ENCODE assay signal across 9 cellular contexts in genomic region chr1:12614402-12615165, GRCh38. TPM values are rescaled to one million over a fixed set of nuclear protein-coding genes. Genes with fewer than 3 reads are reported as not detected.
DNase-seq lines count a peak whose midpoint lies in the region; ATAC-seq, FAIRE-seq and TF ChIP-seq lines count a peak whose summit lies in the region.
"Had no signal": no experiment of that assay in that cellular context is flagged by ENCODE, and none has a peak within 500 bp of the region (broad histone marks: within the 10 kb centered on the region; RNA-seq: fewer than 3 reads in every experiment).

No MANE protein-coding gene starts in this region.

- WGBS in upper lobe of left lung, 2 donors, result 77 to 79% methylated on average over 7 of the region's 7 CpGs

- H3K27me3 Mint-ChIP-seq in activated naive CD4-positive, alpha-beta T cell treated with anti-CD3 and anti-CD28 coated beads, Interleukin-2, amount 50 U/mL, for 24 hours, result no peaks in the 10 kb centered on the region

- TF ChIP-seq POLR2A in upper lobe of left lung (IDR thresholded peaks at IDR 0.05), result no peak

- no peak for TF ChIP-seq EP300 in upper lobe of left lung (IDR thresholded peaks at IDR 0.05)

- peaks cover 4% of the 10 kb centered on the region for H3K36me3 ChIP-seq in bronchial epithelial cell (ENCODE audit: control insufficient read depth, insufficient read depth, low read length)
- peaks cover 14 to 22% of the 10 kb centered on the region in 2 donors for H3K36me3 ChIP-seq in mucosa of rectum (ENCODE audit: control insufficient read depth in 2 of 2, insufficient read depth in 2 of 2, low read length in 2 of 2)
- peaks cover 0 to 17% (median 10%) of the 10 kb centered on the region in 4 donors for H3K36me3 ChIP-seq in upper lobe of left lung

- peak overlapping the region; percentile 76 for H3K4me3 ChIP-seq in bronchial epithelial cell (ENCODE audit: low read depth, low read length)
- H3K4me3 ChIP-seq in mucosa of rectum (ENCODE audit: low read length in 2 of 2), result peak overlapping the region; percentile 88 to 89
- H3K4me3 ChIP-seq in upper lobe of left lung, result peak overlapping the region in 3 of 4 donors; percentile 74 to 79 (median 75)

- TF ChIP-seq CTCF in bronchial epithelial cell (IDR thresholded peaks at IDR 0.05; ENCODE audit: insufficient read depth, low read length, severe bottlenecking) (no peak), upper lobe of left lung (IDR thresholded peaks at IDR 0.05) (no peak)

- peaks cover 24 to 33% of the 10 kb centered on the region in 2 donors for H3K4me1 ChIP-seq in mucosa of rectum (ENCODE audit: control insufficient read depth in 2 of 2, insufficient read depth in 2 of 2, low read length in 2 of 2)
- peaks cover 29 to 53% (median 41%) of the 10 kb centered on the region in 4 donors for H3K4me1 ChIP-seq in upper lobe of left lung

- no peaks in the 10 kb centered on the region for H3K27me3 ChIP-seq in bronchial epithelial cell (ENCODE audit: control insufficient read depth, insufficient read depth, low read length)
- no peaks in the 10 kb centered on the region for H3K27me3 ChIP-seq in mucosa of rectum (ENCODE audit: control insufficient read depth in 2 of 2, insufficient read depth in 2 of 2, low read length in 2 of 2)
- H3K27me3 ChIP-seq in upper lobe of left lung, result no peaks in the 10 kb centered on the region

- no peak for DNase-seq in activated naive CD4-positive, alpha-beta T cell treated with Interleukin-2 at 50 U/mL for 16 hours
- DNase-seq in bronchial epithelial cell (ENCODE audit: low read depth) (no peak), upper lobe of left lung (no peak)
- DNase-seq in stimulated activated naive CD4-positive, alpha-beta T cell (lab: John Stamatoyannopoulos, UW), result no peak
- no peak for DNase-seq in stimulated activated CD4-positive, alpha-beta T cell treated with anti-CD3 and anti-CD28 coated beads, Interleukin-4, amount 100 ng/mL, for 4 hours

- FAIRE-seq in bronchial epithelial cell (lab: Jason Lieb, UNC), result no peak

- peak overlapping the region; percentile 98 for H3K4me3 Mint-ChIP-seq in activated naive CD4-positive, alpha-beta T cell treated with anti-CD3 and anti-CD28 coated beads, Interleukin-2, amount 50 U/mL, for 24 hours

- no peak overlapping the region for H3K27ac Mint-ChIP-seq in activated naive CD4-positive, alpha-beta T cell treated with anti-CD3 and anti-CD28 coated beads, Interleukin-2, amount 50 U/mL, for 24 hours

- ATAC-seq in upper lobe of left lung (ENCODE audit: low FRiP score in 2 of 2) (no peak), GM18873 (IDR thresholded peaks at IDR 0.05; ENCODE audit: low FRiP score, unreplicated experiment) (no peak)

- peak overlapping the region; percentile 96 to 99 for H3K27ac ChIP-seq in mucosa of rectum (ENCODE audit: low read depth in 2 of 2, low read length in 2 of 2)
- H3K27ac ChIP-seq in upper lobe of left lung, result peak overlapping the region; percentile 86 to 99 (median 92)

- H3K4me1 Mint-ChIP-seq in activated naive CD4-positive, alpha-beta T cell treated with anti-CD3 and anti-CD28 coated beads, Interleukin-2, amount 50 U/mL, for 24 hours, result peaks cover 75% of the 10 kb centered on the region

- no peaks in the 10 kb centered on the region for H3K9me3 Mint-ChIP-seq in activated naive CD4-positive, alpha-beta T cell treated with anti-CD3 and anti-CD28 coated beads, Interleukin-2, amount 50 U/mL, for 24 hours

- peak overlapping the region in 1 of 2 donors; percentile 93 for H3K9ac ChIP-seq in mucosa of rectum (ENCODE audit: low read depth in 1 of 2, low read length in 2 of 2)

- H3K9me3 ChIP-seq in mucosa of rectum (ENCODE audit: control insufficient read depth in 2 of 2, low read length in 2 of 2), result no peaks in the 10 kb centered on the region
- no peaks in the 10 kb centered on the region for H3K9me3 ChIP-seq in upper lobe of left lung

- peaks cover 19% of the 10 kb centered on the region for H3K36me3 Mint-ChIP-seq in activated naive CD4-positive, alpha-beta T cell treated with anti-CD3 and anti-CD28 coated beads, Interleukin-2, amount 50 U/mL, for 24 hours

RNA-seq across cellular contexts. Expression of gene DHRS3, which starts 3.4 kb away (rescaled TPM):
- 29.3 and 63.7 TPM in 2 replicates for total RNA-seq in bronchial epithelial cell
- 100 to 1,000 TPM in 4 of 6 donors, 10 to 100 TPM in 2; 84.9 to 154 (median 119) TPM for total RNA-seq in upper lobe of left lung

RNA-seq across cellular contexts. Expression of gene AADACL4, which starts 29.3 kb away (rescaled TPM):
- total RNA-seq in bronchial epithelial cell (not detected in 2 replicates), upper lobe of left lung (not detected)
- total RNA-seq: renal cortical epithelial cell had no signal
